22 cellular contexts compared by ENCODE assay signal in genomic region chr22:23291806-23292452, GRCh38.
DNase-seq lines count a peak whose midpoint lies in the region; TF ChIP-seq lines count a peak whose summit lies in the region.
"Had no signal": no experiment of that assay in that cellular context is flagged by ENCODE, and none has a peak within 500 bp of the region (broad histone marks: within the 10 kb centered on the region; RNA-seq: fewer than 3 reads in every experiment).

No MANE protein-coding gene starts in this region.

- H3K27ac Mint-ChIP-seq in MCF 10A (ENCODE audit: low read depth, unreplicated experiment), result peak overlapping the region; percentile 18
- H3K27ac Mint-ChIP-seq in mesothelial cell of epicardium, result peak overlapping the region; percentile 43
- peak overlapping the region; percentile 55 for H3K27ac Mint-ChIP-seq in type B pancreatic cell

- WGBS in mammary epithelial cell (ENCODE audit: low coverage, missing lambda C conversion rate), result 69% methylated on average over 10 of the region's 13 CpGs

- POLR2A ChIA-PET in MCF 10A (lab: Yijun Ruan, JAX), result no interaction called here

- H3K4me3 ChIP-seq in mammary epithelial cell (replicated peaks in 1 of 3; ENCODE audit: insufficient read depth in 1 of 3, low read depth in 2 of 3, low read length in 3 of 3), result no peak overlapping the region
- H3K4me3 ChIP-seq: PC-9 had no signal

- CTCF ChIA-PET in MCF 10A (lab: Yijun Ruan, JAX) (interaction anchor here (0.6 to 3.3 kb wide), 4 partner anchors 50 to 124 kb away, joined by 3 to 43 read pairs (median 6); partner anchors contain the start of gene BCR), mammary epithelial cell (lab: Charles Lee; ENCODE audit: low non-redundant PET) (no interaction called here)

- no peaks in the 10 kb centered on the region for H3K79me2 ChIP-seq in mammary epithelial cell (ENCODE audit: insufficient read depth, low read length)

- BruUV-seq in MCF 10A (replicated peaks; lab: Mats Ljungman, UMichigan) (no TSS peak), mammary epithelial cell (replicated peaks; lab: Mats Ljungman, UMichigan) (no TSS peak)

- no peaks in the 10 kb centered on the region for H4K20me1 ChIP-seq in mammary epithelial cell (ENCODE audit: insufficient read depth, low read length)

- no peak overlapping the region for H2AFZ ChIP-seq in mammary epithelial cell (ENCODE audit: low read depth, low read length)
- H2AFZ ChIP-seq: PC-9 had no signal

- H3K27ac ChIP-seq in mammary epithelial cell (ENCODE audit: insufficient read depth, low read depth, low read length) (no peak overlapping the region), caudate nucleus (ENCODE audit: low read depth, low read length) (peak overlapping the region; percentile 48)
- H3K27ac ChIP-seq: 22Rv1, PC-9 had no signal

- H3K4me3 Mint-ChIP-seq in MCF 10A (ENCODE audit: unreplicated experiment) (no peak overlapping the region), mesothelial cell of epicardium (no peak overlapping the region), type B pancreatic cell (no peak overlapping the region)
- H3K4me3 Mint-ChIP-seq: CD14-positive monocyte had no signal

- dilution Hi-C loops in mammary epithelial cell (cut with HindIII; ENCODE audit: low sequenced_read_pairs), result loop anchor here (5.0 kb wide), 1 partner anchor 245 kb away; no protein-coding TSS in a partner anchor

- no peak for DNase-seq in MCF 10A (ENCODE audit: unreplicated experiment)
- no peak for DNase-seq in mammary epithelial cell
- no peak for DNase-seq in caudate nucleus (lab: John Stamatoyannopoulos, UW)
- no peak for DNase-seq in mesothelial cell of epicardium (ENCODE audit: low spot score in 2 of 2, unreplicated experiment in 2 of 2)
- DNase-seq in type B pancreatic cell (ENCODE audit: extremely low spot score, unreplicated experiment), result no peak
- no peak for DNase-seq in activated CD4-positive, alpha-beta T cell treated with anti-CD3 and anti-CD28 coated beads, Interleukin-2, amount 50 U/mL, for 48 hours
- DNase-seq in NCI-H446 treated with DMSO at 0.1 percent for 48 hours (lab: John Stamatoyannopoulos, UW), result no peak
- no peak for DNase-seq in HuH-7.5 (ENCODE audit: low spot score)
- DNase-seq: ACHN; BE2C; Karpas-422; MV-4-11; NCI-H1105; NCI-H1436 treated with DMSO at 0.1 percent for 48 hours; NCI-H187 treated with DMSO at 0.1 percent for 48 hours; NCI-H524 treated with DMSO at 0.1 percent for 48 hours; NCI-H82; NK-92 treated with Interleukin-12 subunit alpha and Interleukin-12 subunit beta, amount 100 ng/mL, for 24 hours; PC-9; SHP77 had no signal

- H3K9me3 Mint-ChIP-seq in MCF 10A (ENCODE audit: unreplicated experiment), result no peaks in the 10 kb centered on the region
- H3K9me3 Mint-ChIP-seq in mesothelial cell of epicardium, result no peaks in the 10 kb centered on the region
- no peaks in the 10 kb centered on the region for H3K9me3 Mint-ChIP-seq in type B pancreatic cell

- H3K4me2 ChIP-seq in mammary epithelial cell (ENCODE audit: insufficient read depth, low read depth, low read length), result no peak overlapping the region
- H3K4me2 ChIP-seq: PC-9 had no signal

- H3K4me1 Mint-ChIP-seq in MCF 10A (ENCODE audit: insufficient read depth, unreplicated experiment) (peaks cover 6% of the 10 kb centered on the region), mesothelial cell of epicardium (no peaks in the 10 kb centered on the region), type B pancreatic cell (ENCODE audit: unreplicated experiment) (peaks cover 18% of the 10 kb centered on the region)
- H3K4me1 Mint-ChIP-seq: CD14-positive monocyte had no signal

- TF ChIP-seq CTCF in MCF 10A (IDR thresholded peaks at IDR 0.05; ENCODE audit: unreplicated experiment), result no peak
- no peak for TF ChIP-seq CTCF in mammary epithelial cell (conservative IDR thresholded peaks at IDR 0.05 in 1 of 2, IDR thresholded peaks at IDR 0.05 in 1 of 2; ENCODE audit: extremely low read depth in 1 of 2, insufficient read depth in 1 of 2, low read depth in 1 of 2, low read length in 2 of 2)
- TF ChIP-seq CTCF in mesothelial cell of epicardium (IDR thresholded peaks at IDR 0.05; ENCODE audit: unreplicated experiment), result no peak
- no peak for TF ChIP-seq CTCF in type B pancreatic cell (conservative IDR thresholded peaks at IDR 0.05)

- H3K27me3 ChIP-seq in mammary epithelial cell (ENCODE audit: insufficient read depth, low read length), result no peaks in the 10 kb centered on the region
- H3K27me3 ChIP-seq: BE2C had no signal

- peaks cover 62% of the 10 kb centered on the region for H3K36me3 Mint-ChIP-seq in MCF 10A (ENCODE audit: insufficient read depth, unreplicated experiment)
- H3K36me3 Mint-ChIP-seq in mesothelial cell of epicardium, result peaks cover 32% of the 10 kb centered on the region
- peaks cover 26% of the 10 kb centered on the region for H3K36me3 Mint-ChIP-seq in type B pancreatic cell

- H3K9me3 ChIP-seq in mammary epithelial cell (replicated peaks; ENCODE audit: insufficient read depth, low read length), result no peaks in the 10 kb centered on the region
- H3K9me3 ChIP-seq: BE2C had no signal

- in situ Hi-C loops in mammary epithelial cell (cut with MboI; ENCODE audit: low sequenced_read_pairs in 2 of 2), result no loop called here

- H3K27me3 Mint-ChIP-seq in MCF 10A (ENCODE audit: insufficient read depth, unreplicated experiment), result no peaks in the 10 kb centered on the region
- H3K27me3 Mint-ChIP-seq in mesothelial cell of epicardium (ENCODE audit: low read depth), result no peaks in the 10 kb centered on the region
- no peaks in the 10 kb centered on the region for H3K27me3 Mint-ChIP-seq in type B pancreatic cell

- H3K36me3 ChIP-seq in mammary epithelial cell (ENCODE audit: insufficient read depth, low read length), result peaks cover 10% of the 10 kb centered on the region

- no peak overlapping the region for H3K9ac ChIP-seq in mammary epithelial cell (ENCODE audit: insufficient read depth, low read length)

- intact Hi-C loops in MCF 10A (cut with micrococcal nuclease) (loop anchor here (10.0 kb wide), 1 partner anchor 337 kb away; no protein-coding TSS in a partner anchor), mammary epithelial cell (cut with micrococcal nuclease) (no loop called here)

- H3K4me1 ChIP-seq in mammary epithelial cell (ENCODE audit: insufficient read depth, low read length), result no peaks in the 10 kb centered on the region
- H3K4me1 ChIP-seq: BE2C had no signal
